9 cellular contexts compared by ENCODE assay signal in the genomic region with DNA sequence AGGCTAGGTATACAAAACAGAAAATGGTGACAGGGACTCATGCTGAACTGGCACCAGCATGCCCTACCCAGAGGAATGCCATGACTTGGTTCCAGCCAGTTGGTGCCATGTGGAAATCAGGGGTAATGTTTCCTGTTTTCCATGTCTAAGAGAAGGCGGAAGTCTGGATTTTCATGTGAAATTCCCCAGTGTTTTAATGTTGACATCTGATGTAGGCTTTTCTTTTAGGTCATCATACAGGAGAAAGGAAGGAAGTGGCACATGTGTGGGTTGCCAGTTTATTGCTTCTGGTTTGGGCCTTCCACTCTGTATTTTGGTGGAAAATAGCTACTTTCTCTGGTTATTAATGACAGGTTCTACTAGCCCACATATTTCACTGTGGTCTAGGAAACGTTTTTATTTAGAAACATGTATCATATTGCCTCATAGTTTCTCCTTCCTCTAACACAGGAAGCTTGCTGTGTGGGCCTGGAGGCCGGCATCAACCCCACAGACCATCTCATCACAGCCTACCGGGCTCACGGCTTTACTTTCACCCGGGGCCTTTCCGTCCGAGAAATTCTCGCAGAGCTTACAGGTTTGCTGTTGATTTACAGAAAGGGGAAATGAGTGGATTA. TPM values are rescaled to one million over a fixed set of nuclear protein-coding genes. Genes with fewer than 3 reads are reported as not detected.
DNase-seq lines count a peak whose midpoint lies in the region; ATAC-seq, FAIRE-seq and TF ChIP-seq lines count a peak whose summit lies in the region.
"Had no signal": no experiment of that assay in that cellular context is flagged by ENCODE, and none has a peak within 500 bp of the region (broad histone marks: within the 10 kb centered on the region; RNA-seq: fewer than 3 reads in every experiment).

No MANE protein-coding gene starts in this region.

- POLR2A ChIA-PET in Caco-2 (lab: Charles Lee), result no interaction called here

- CTCF ChIA-PET in Caco-2 (lab: Charles Lee), result no interaction called here

- H3K27ac Mint-ChIP-seq in activated naive CD8-positive, alpha-beta T cell, result peak overlapping the region; percentile 75
- no peak overlapping the region for H3K27ac Mint-ChIP-seq in Caco-2 (ENCODE audit: unreplicated experiment)

- BruUV-seq in Caco-2 (replicated peaks; lab: Mats Ljungman, UMichigan), result no TSS peak

- H3K4me3 Mint-ChIP-seq in activated naive CD8-positive, alpha-beta T cell, result peak overlapping the region; percentile 38
- no peak overlapping the region for H3K4me3 Mint-ChIP-seq in Caco-2 (ENCODE audit: unreplicated experiment)

- FAIRE-seq in GM12892 (lab: Jason Lieb, UNC) (peak; percentile 88), H54 (lab: Jason Lieb, UNC) (no peak)

- H3K4me1 ChIP-seq in Caco-2, result no peaks in the 10 kb centered on the region

- ATAC-seq in HG03280 (IDR thresholded peaks at IDR 0.05; ENCODE audit: unreplicated experiment) (peak; percentile 83), left lobe of liver (no peak)

- no peaks in the 10 kb centered on the region for H3K9me3 Mint-ChIP-seq in activated naive CD8-positive, alpha-beta T cell (ENCODE audit: low read depth)
- no peaks in the 10 kb centered on the region for H3K9me3 Mint-ChIP-seq in Caco-2 (ENCODE audit: unreplicated experiment)

- H3K4me3 ChIP-seq in Caco-2 (ENCODE audit: low read depth, low read length), result no peak overlapping the region

- intact Hi-C loops in Caco-2 (cut with micrococcal nuclease; ENCODE audit: unreplicated experiment), result no loop called here

- TF ChIP-seq POLR2A in GM12892 (IDR thresholded peaks at IDR 0.05; ENCODE audit: low read depth, low read length) (no peak), H54 (IDR thresholded peaks at IDR 0.05; ENCODE audit: low read depth, low read length) (no peak)

- peaks cover 25% of the 10 kb centered on the region for H3K4me1 Mint-ChIP-seq in activated naive CD8-positive, alpha-beta T cell (ENCODE audit: low read depth)
- H3K4me1 Mint-ChIP-seq in Caco-2 (ENCODE audit: low read depth, unreplicated experiment), result no peaks in the 10 kb centered on the region

- H3K27me3 Mint-ChIP-seq in activated naive CD8-positive, alpha-beta T cell, result no peaks in the 10 kb centered on the region
- no peaks in the 10 kb centered on the region for H3K27me3 Mint-ChIP-seq in Caco-2 (ENCODE audit: insufficient read depth, unreplicated experiment)

- H3K27me3 ChIP-seq in Caco-2 (replicated peaks; ENCODE audit: control insufficient read depth, insufficient read depth, low read length), result no peaks in the 10 kb centered on the region

- H3K9me3 ChIP-seq in Caco-2, result no peaks in the 10 kb centered on the region

- peaks cover 3% of the 10 kb centered on the region for H3K36me3 Mint-ChIP-seq in activated naive CD8-positive, alpha-beta T cell
- peaks cover 23% of the 10 kb centered on the region for H3K36me3 Mint-ChIP-seq in Caco-2 (ENCODE audit: insufficient read depth, unreplicated experiment)

- TF ChIP-seq CTCF in GM20000 (IDR thresholded peaks at IDR 0.05; ENCODE audit: extremely low read depth, missing control alignments), result no peak
- no peak for TF ChIP-seq CTCF in Caco-2 (IDR thresholded peaks at IDR 0.05; ENCODE audit: insufficient read depth in 1 of 2, low read depth in 1 of 2, low read length in 1 of 2, severe bottlenecking in 1 of 2, unreplicated experiment in 1 of 2)

- no peak for DNase-seq in GM12892 (ENCODE audit: insufficient read length)
- DNase-seq in GM20000 (ENCODE audit: low spot score), result peak; percentile 55
- DNase-seq in left lobe of liver (ENCODE audit: low spot score), result no peak
- DNase-seq in H54 (ENCODE audit: insufficient read length, low spot score), result no peak
- no peak for DNase-seq in Caco-2
- no peak for DNase-seq in OCI-M1 (lab: John Stamatoyannopoulos, UW)
- DNase-seq: nucleus accumbens had no signal

- no peaks in the 10 kb centered on the region; the same call in none of the 2 replicates for H3K36me3 ChIP-seq in Caco-2 (ENCODE audit: control insufficient read depth, insufficient read depth, low read length)

RNA-seq across cellular contexts. Expression of a gene that starts 7.2 kb away (rescaled TPM):
- polyA plus RNA-seq in GM12892 (2012; ENCODE audit: missing spikeins), result 149 TPM
- total RNA-seq in left lobe of liver, result 146 TPM
- total RNA-seq in Caco-2 (2022), result 275 and 279 TPM in 2 replicates
